6 cellular contexts compared by ENCODE assay signal in the genomic region with DNA sequence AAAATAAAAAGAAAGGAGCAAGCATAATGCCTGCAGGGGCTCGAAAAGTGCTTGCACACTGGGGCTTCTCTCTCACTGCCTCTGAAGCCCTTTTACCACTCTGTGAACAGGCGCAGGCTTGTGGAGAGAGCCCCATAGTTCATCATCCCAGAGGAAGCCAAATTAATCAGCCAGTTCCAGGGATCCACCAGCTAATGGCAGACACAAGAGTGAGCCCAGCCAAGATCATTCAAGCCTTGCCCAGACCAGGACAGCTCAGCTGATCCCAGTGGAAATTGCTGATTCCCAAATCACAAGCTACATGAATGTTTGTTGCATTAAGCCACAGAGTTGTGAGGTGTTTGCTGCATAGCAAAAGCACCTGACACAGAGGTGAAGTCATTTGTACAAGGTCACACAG.
"Had no signal": no experiment of that assay in that cellular context is flagged by ENCODE, and none has a peak within 500 bp of the region (broad histone marks: within the 10 kb centered on the region; RNA-seq: fewer than 3 reads in every experiment).

No MANE protein-coding gene starts in this region.

- H2AFZ ChIP-seq: GM23248 had no signal

- DNase-seq: GM23248, GOT3, H9, HCEC 1CT, IMR-90 had no signal

- H3K4me3 ChIP-seq: GM23248, K562 had no signal

- H3K9ac ChIP-seq: GM23248 had no signal

- ATAC-seq: K562 had no signal

- H3K27ac ChIP-seq: GM23248 had no signal

- H3K27ac Mint-ChIP-seq: H9 had no signal

- H3K9me3 Mint-ChIP-seq: H9 had no signal

- H3K4me3 Mint-ChIP-seq: H9 had no signal
